ENCODE assay signal across 23 cellular contexts in genomic region chr12:76706761-76707160, GRCh38. TPM values are rescaled to one million over a fixed set of nuclear protein-coding genes. Genes with fewer than 3 reads are reported as not detected.
DNase-seq lines count a peak whose midpoint lies in the region; ATAC-seq, FAIRE-seq and TF ChIP-seq lines count a peak whose summit lies in the region.
"Had no signal": no experiment of that assay in that cellular context is flagged by ENCODE, and none has a peak within 500 bp of the region (broad histone marks: within the 10 kb centered on the region; RNA-seq: fewer than 3 reads in every experiment).

No MANE protein-coding gene starts in this region.

- H3K9me2 ChIP-seq in GM23248 (ENCODE audit: insufficient read depth) = no peaks in the 10 kb centered on the region

- H3K14ac ChIP-seq in mesenchymal stem cell (ENCODE audit: low read length in 2 of 2) = no peak overlapping the region

- no peak overlapping the region for H2AK5ac ChIP-seq in mesenchymal stem cell (ENCODE audit: low read length, severe bottlenecking)

- H3K27me3 ChIP-seq in GM23248 (replicated peaks; ENCODE audit: insufficient read depth) (no peaks in the 10 kb centered on the region), astrocyte (ENCODE audit: insufficient read depth, low read length) (no peaks in the 10 kb centered on the region), mesenchymal stem cell (ENCODE audit: control insufficient read depth in 1 of 2, insufficient read depth in 1 of 2, low read length in 2 of 2) (no peaks in the 10 kb centered on the region)
- H3K27me3 ChIP-seq: SJSA1 had no signal

- H3K36me3 Mint-ChIP-seq in astrocyte (ENCODE audit: low read depth, unreplicated experiment) = no peaks in the 10 kb centered on the region
- H3K36me3 Mint-ChIP-seq: CD4-positive, alpha-beta memory T cell; IgD-negative memory B cell had no signal

- no peak overlapping the region for H3K9ac ChIP-seq in GM23248
- H3K9ac ChIP-seq in astrocyte (ENCODE audit: low read length) = no peak overlapping the region
- no peak overlapping the region for H3K9ac ChIP-seq in mesenchymal stem cell (ENCODE audit: low read length)
- H3K9ac ChIP-seq: KMS-11 had no signal

- H3K27ac ChIP-seq in GM23248 = no peak overlapping the region
- H3K27ac ChIP-seq in astrocyte (ENCODE audit: low read depth, low read length) = no peak overlapping the region
- H3K27ac ChIP-seq in mesenchymal stem cell (ENCODE audit: low read length, poor library complexity, severe bottlenecking) = no peak overlapping the region
- H3K27ac ChIP-seq: KMS-11, PC-9, SJSA1 had no signal

- no peak overlapping the region for H3K4me3 Mint-ChIP-seq in astrocyte (ENCODE audit: unreplicated experiment)
- H3K4me3 Mint-ChIP-seq: CD4-positive, alpha-beta memory T cell; IgD-negative memory B cell had no signal

- H3K79me1 ChIP-seq in mesenchymal stem cell (replicated peaks; ENCODE audit: low read length, poor library complexity, severe bottlenecking) = no peaks in the 10 kb centered on the region

- no peak overlapping the region for H4K8ac ChIP-seq in mesenchymal stem cell (ENCODE audit: low read length)

- no peak overlapping the region for H3K23ac ChIP-seq in mesenchymal stem cell (ENCODE audit: low read length in 2 of 2)

- H2BK15ac ChIP-seq in mesenchymal stem cell (ENCODE audit: low read depth, poor library complexity, severe bottlenecking) = no peak overlapping the region

- no peak overlapping the region for H2BK12ac ChIP-seq in mesenchymal stem cell (ENCODE audit: low read length in 2 of 2)

- peaks cover 23% of the 10 kb centered on the region for H3K4me1 ChIP-seq in GM23248 (ENCODE audit: insufficient read depth)
- peaks cover 17% of the 10 kb centered on the region for H3K4me1 ChIP-seq in astrocyte (ENCODE audit: insufficient read depth, low read length)
- no peaks in the 10 kb centered on the region for H3K4me1 ChIP-seq in mesenchymal stem cell (ENCODE audit: control insufficient read depth, insufficient read depth, low read depth, low read length)

- no peaks in the 10 kb centered on the region for H3K9me3 Mint-ChIP-seq in astrocyte (ENCODE audit: unreplicated experiment)
- H3K9me3 Mint-ChIP-seq: CD4-positive, alpha-beta memory T cell; IgD-negative memory B cell had no signal

- no peak overlapping the region for H2BK120ac ChIP-seq in mesenchymal stem cell (ENCODE audit: low read depth, low read length)

- H4K91ac ChIP-seq in mesenchymal stem cell (ENCODE audit: low read length) = no peak overlapping the region

- H3K9me3 ChIP-seq in GM23248 (ENCODE audit: low read depth) (no peaks in the 10 kb centered on the region), astrocyte (ENCODE audit: insufficient read depth, low read depth, low read length) (no peaks in the 10 kb centered on the region), mesenchymal stem cell (ENCODE audit: control insufficient read depth, low read length) (no peaks in the 10 kb centered on the region)
- H3K9me3 ChIP-seq: SJSA1 had no signal

- H3K27me3 Mint-ChIP-seq in astrocyte (ENCODE audit: low read depth, unreplicated experiment) = no peaks in the 10 kb centered on the region

- DNase-seq in GM23248 (peak; percentile 38), astrocyte (ENCODE audit: low read depth) (peak; percentile 42), mesenchymal stem cell (peak; percentile 38)
- DNase-seq in effector CD8-positive, alpha-beta T cell (lab: John Stamatoyannopoulos, UW) = no peak
- DNase-seq: C1 segment of cervical spinal cord, COR-L47, GF-D8, H7, MM.1S, NCI-H2029, NCI-H2227 treated with DMSO at 0.1 percent for 48 hours, NCI-H526 treated with DMSO at 0.1 percent for 48 hours, PC-9, Right ventricle myocardium superior, RPMI8226 had no signal

- no peak overlapping the region for H2BK5ac ChIP-seq in mesenchymal stem cell (ENCODE audit: low read depth, low read length, poor library complexity, severe bottlenecking)

- ATAC-seq in GM18873 (IDR thresholded peaks at IDR 0.05; ENCODE audit: low FRiP score, unreplicated experiment) = no peak
- no peak for ATAC-seq in HG03354 (IDR thresholded peaks at IDR 0.05; ENCODE audit: poor library complexity, severe bottlenecking, unreplicated experiment)
- no peak for ATAC-seq in HG03378 (IDR thresholded peaks at IDR 0.05; ENCODE audit: unreplicated experiment)

- no peak overlapping the region for H3K4ac ChIP-seq in mesenchymal stem cell (ENCODE audit: low read depth in 1 of 2, low read length in 2 of 2)

- H3F3A ChIP-seq in GM23248 (ENCODE audit: insufficient read depth) = no peaks in the 10 kb centered on the region

- H3K27ac Mint-ChIP-seq in astrocyte (ENCODE audit: unreplicated experiment) = peak overlapping the region; percentile 23
- H3K27ac Mint-ChIP-seq: CD4-positive, alpha-beta memory T cell; IgD-negative memory B cell had no signal

- no peak overlapping the region for H3K18ac ChIP-seq in mesenchymal stem cell (ENCODE audit: low read depth in 1 of 2, low read length in 2 of 2)

- no peaks in the 10 kb centered on the region for H4K20me1 ChIP-seq in GM23248 (ENCODE audit: insufficient read depth)
- H4K20me1 ChIP-seq in astrocyte (ENCODE audit: insufficient read depth, low read length) = no peaks in the 10 kb centered on the region

- peaks cover 41% of the 10 kb centered on the region for H3K4me1 Mint-ChIP-seq in astrocyte (ENCODE audit: low read depth, unreplicated experiment)

- H3K4me3 ChIP-seq in GM23248 = no peak overlapping the region
- H3K4me3 ChIP-seq in astrocyte (ENCODE audit: insufficient read depth, low read depth, low read length) = no peak overlapping the region
- no peak overlapping the region for H3K4me3 ChIP-seq in mesenchymal stem cell (ENCODE audit: insufficient read depth in 1 of 2, low read depth in 1 of 2, low read length in 2 of 2)
- H3K4me3 ChIP-seq: PC-9, SJSA1 had no signal

- H3K36me3 ChIP-seq in GM23248 (ENCODE audit: low read depth) = no peaks in the 10 kb centered on the region
- H3K36me3 ChIP-seq in astrocyte (ENCODE audit: insufficient read depth, low read length) = no peaks in the 10 kb centered on the region
- H3K36me3 ChIP-seq in mesenchymal stem cell (ENCODE audit: control insufficient read depth in 1 of 2, insufficient read depth in 2 of 2, low read depth in 1 of 2, low read length in 2 of 2) = no peaks in the 10 kb centered on the region
- H3K36me3 ChIP-seq: SJSA1 had no signal

- no peak for TF ChIP-seq CTCF in astrocyte (IDR thresholded peaks at IDR 0.05; ENCODE audit: insufficient read depth, low read depth, low read length)

- H3K79me2 ChIP-seq in GM23248 (ENCODE audit: insufficient read depth) (no peaks in the 10 kb centered on the region), astrocyte (ENCODE audit: insufficient read depth, low read length) (no peaks in the 10 kb centered on the region)

- H2AFZ ChIP-seq in GM23248 (no peak overlapping the region), astrocyte (ENCODE audit: low read depth, low read length) (no peak overlapping the region), mesenchymal stem cell (ENCODE audit: low read depth, low read length) (no peak overlapping the region)
- H2AFZ ChIP-seq: PC-9 had no signal

- in situ Hi-C loops in GM23248 (cut with MboI) = no loop called here

- no peak for FAIRE-seq in astrocyte (lab: Jason Lieb, UNC)
- FAIRE-seq: GM12892 had no signal

- H3K4me2 ChIP-seq in GM23248 (ENCODE audit: unreplicated experiment) (peak overlapping the region; percentile 50), astrocyte (ENCODE audit: low read length) (no peak overlapping the region), mesenchymal stem cell (ENCODE audit: low read length, poor library complexity, severe bottlenecking) (no peak overlapping the region)
- H3K4me2 ChIP-seq: KMS-11, PC-9 had no signal

RNA-seq across cellular contexts. Expression of gene ZDHHC17, which starts 57.2 kb away (rescaled TPM):
- 30.4 and 50.5 TPM in 2 replicates for total RNA-seq in GM23248 (2014; rRNA removed; shearing (Covaris generic))
- polyA plus RNA-seq in GM23248 (2016; fragmentation: Nextera tagmentation; extraction: Ambion mirVana) = 14.0 and 14.6 TPM in 2 replicates
- 61.7 and 77.5 TPM in 2 replicates for total RNA-seq in astrocyte
- polyA plus RNA-seq in mesenchymal stem cell (2013, experiment 1 of 2) = 9.1 TPM
- 8.4 TPM for polyA plus RNA-seq in mesenchymal stem cell (2013, experiment 2 of 2)
